ENCODE assay signal across 14 cellular contexts in the genomic region with DNA sequence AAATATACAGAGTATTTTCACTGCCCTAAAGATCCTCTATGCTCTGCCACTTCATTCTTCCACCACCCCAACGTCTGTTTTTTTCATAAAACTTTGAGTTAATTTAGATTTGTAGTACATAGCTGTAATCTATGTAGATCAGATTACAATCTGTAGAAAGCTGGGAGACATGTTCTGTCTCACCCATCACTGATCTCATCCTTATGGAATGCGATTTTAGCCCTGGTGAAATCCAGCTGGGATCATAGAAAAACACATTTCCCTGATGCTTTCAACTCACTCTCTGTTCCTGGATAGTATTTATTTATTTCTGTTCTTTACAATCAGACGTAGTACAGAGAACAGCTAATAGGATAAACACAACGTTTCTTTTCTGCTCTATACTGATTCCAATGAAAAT.
DNase-seq lines count a peak whose midpoint lies in the region; ATAC-seq and TF ChIP-seq lines count a peak whose summit lies in the region.
"Had no signal": no experiment of that assay in that cellular context is flagged by ENCODE, and none has a peak within 500 bp of the region (broad histone marks: within the 10 kb centered on the region; RNA-seq: fewer than 3 reads in every experiment).

No MANE protein-coding gene starts in this region.

- H3K27me3 ChIP-seq in GM23338 (ENCODE audit: insufficient read depth): no peaks in the 10 kb centered on the region
- no peaks in the 10 kb centered on the region for H3K27me3 ChIP-seq in SJSA1 (replicated peaks)
- no peaks in the 10 kb centered on the region for H3K27me3 ChIP-seq in fibroblast of lung (ENCODE audit: control insufficient read depth, insufficient read depth, low read length)
- H3K27me3 ChIP-seq: body of pancreas, neural progenitor cell had no signal

- H3K4me3 Mint-ChIP-seq in GM23338: no peak overlapping the region
- no peak overlapping the region for H3K4me3 Mint-ChIP-seq in osteocyte (ENCODE audit: unreplicated experiment)
- H3K4me3 Mint-ChIP-seq: activated B cell treated with CpG ODN at 0.5 μM for 24 hours; activated T-cell treated with anti-CD3 and anti-CD28 coated beads, Interleukin-2, amount 50 U/mL, for 4 hours; CD4-positive, CD25-positive, alpha-beta regulatory T cell; neural progenitor cell had no signal

- no peaks in the 10 kb centered on the region for H3F3A ChIP-seq in GM23338 (replicated peaks; ENCODE audit: low read depth)

- no peak overlapping the region for H3K27ac Mint-ChIP-seq in GM23338
- peak overlapping the region; percentile 19 for H3K27ac Mint-ChIP-seq in osteocyte (ENCODE audit: unreplicated experiment)
- H3K27ac Mint-ChIP-seq: activated B cell treated with CpG ODN at 0.5 μM for 24 hours, neural progenitor cell had no signal

- H3K36me3 Mint-ChIP-seq in GM23338 (ENCODE audit: low read depth) (no peaks in the 10 kb centered on the region), osteocyte (ENCODE audit: unreplicated experiment) (no peaks in the 10 kb centered on the region)
- H3K36me3 Mint-ChIP-seq: CD4-positive, CD25-positive, alpha-beta regulatory T cell; neural progenitor cell had no signal

- H3K36me3 ChIP-seq in GM23338 (ENCODE audit: insufficient read depth): no peaks in the 10 kb centered on the region
- no peaks in the 10 kb centered on the region for H3K36me3 ChIP-seq in SJSA1
- H3K36me3 ChIP-seq in fibroblast of lung (ENCODE audit: control insufficient read depth, insufficient read depth, low read length): no peaks in the 10 kb centered on the region
- H3K36me3 ChIP-seq: neural progenitor cell had no signal

- H3K4me1 ChIP-seq in GM23338 (ENCODE audit: insufficient read depth): no peaks in the 10 kb centered on the region
- peaks cover 19% of the 10 kb centered on the region for H3K4me1 ChIP-seq in SJSA1 (replicated peaks)
- H3K4me1 ChIP-seq in fibroblast of lung (ENCODE audit: control insufficient read depth, extremely low read depth, insufficient read depth, low read length): peaks cover 3% of the 10 kb centered on the region
- H3K4me1 ChIP-seq: body of pancreas, neural progenitor cell had no signal

- H4K20me1 ChIP-seq in GM23338 (replicated peaks; ENCODE audit: insufficient read depth) (no peaks in the 10 kb centered on the region), fibroblast of lung (ENCODE audit: control insufficient read depth, extremely low read depth, insufficient read depth, low read length) (no peaks in the 10 kb centered on the region)

- H3K79me2 ChIP-seq in GM23338 (replicated peaks; ENCODE audit: insufficient read depth) (no peaks in the 10 kb centered on the region), fibroblast of lung (ENCODE audit: control insufficient read depth, insufficient read depth, low read length) (no peaks in the 10 kb centered on the region)

- TF ChIP-seq CTCF in GM23338 (conservative IDR thresholded peaks at IDR 0.05; ENCODE audit: low read depth in 2 of 2) (no peak), fibroblast of lung (conservative IDR thresholded peaks at IDR 0.05 in 1 of 2, IDR thresholded peaks at IDR 0.05 in 1 of 2; ENCODE audit: low read depth in 1 of 2, low read length in 2 of 2) (no peak), osteocyte (IDR thresholded peaks at IDR 0.05) (no peak)

- H3K4me1 Mint-ChIP-seq in GM23338: no peaks in the 10 kb centered on the region
- H3K4me1 Mint-ChIP-seq in osteocyte (ENCODE audit: unreplicated experiment): peaks cover 28% of the 10 kb centered on the region
- H3K4me1 Mint-ChIP-seq: activated B cell treated with CpG ODN at 0.5 μM for 24 hours; CD4-positive, CD25-positive, alpha-beta regulatory T cell had no signal

- H3K4me3 ChIP-seq in GM23338 (no peak overlapping the region), SJSA1 (no peak overlapping the region), fibroblast of lung (replicated peaks in 1 of 4; ENCODE audit: control extremely low read depth in 1 of 4, insufficient read depth in 1 of 4, low read depth in 3 of 4, low read length in 4 of 4) (no peak overlapping the region)
- H3K4me3 ChIP-seq: body of pancreas, neural progenitor cell had no signal

- H3K9me2 ChIP-seq in GM23338 (ENCODE audit: insufficient read depth): peaks cover 10% of the 10 kb centered on the region

- no peaks in the 10 kb centered on the region for H3K9me3 Mint-ChIP-seq in GM23338
- peaks cover 5% of the 10 kb centered on the region for H3K9me3 Mint-ChIP-seq in osteocyte (ENCODE audit: unreplicated experiment)
- H3K9me3 Mint-ChIP-seq: activated T-cell treated with anti-CD3 and anti-CD28 coated beads, Interleukin-2, amount 50 U/mL, for 4 hours; neural progenitor cell had no signal

- DNase-seq in GM23338 (ENCODE audit: low spot score) (peak; percentile 7), SJSA1 (ENCODE audit: low read depth in 1 of 2, low spot score in 2 of 2) (peak; percentile 52 to 65), fibroblast of lung (ENCODE audit: low read depth in 2 of 2) (peak; percentile 88 to 97), osteocyte (ENCODE audit: extremely low spot score, unreplicated experiment) (no peak), NCI-H526 (lab: John Stamatoyannopoulos, UW) (no peak)
- no peak for DNase-seq in activated effector memory CD4-positive, alpha-beta T cell treated with anti-CD3 and anti-CD28 coated beads, Interleukin-2, amount 50 U/mL, for 16 hours
- DNase-seq: activated B cell treated with CpG ODN at 0.5 μM for 24 hours; activated T-cell treated with anti-CD3 and anti-CD28 coated beads, Interleukin-2, amount 50 U/mL, for 4 hours; CD4-positive, CD25-positive, alpha-beta regulatory T cell; NCI-H524 treated with DMSO at 0.1 percent for 48 hours had no signal

- ATAC-seq in GM23338 (no peak), HG03439 (IDR thresholded peaks at IDR 0.05; ENCODE audit: unreplicated experiment) (no peak), GM19351 (IDR thresholded peaks at IDR 0.05; ENCODE audit: unreplicated experiment) (no peak)
- ATAC-seq: activated T-cell treated with anti-CD3 and anti-CD28 coated beads, Interleukin-2, amount 50 U/mL, for 4 hours; body of pancreas had no signal

- H3K27ac ChIP-seq in GM23338 (ENCODE audit: low read depth) (no peak overlapping the region), SJSA1 (no peak overlapping the region), fibroblast of lung (ENCODE audit: insufficient read depth, low read length) (no peak overlapping the region)
- H3K27ac ChIP-seq: body of pancreas, neural progenitor cell had no signal

- peaks cover 3% of the 10 kb centered on the region for H3K27me3 Mint-ChIP-seq in GM23338 (ENCODE audit: insufficient read depth, low read depth, poor library complexity)
- H3K27me3 Mint-ChIP-seq in osteocyte (ENCODE audit: unreplicated experiment): no peaks in the 10 kb centered on the region
- H3K27me3 Mint-ChIP-seq: CD4-positive, CD25-positive, alpha-beta regulatory T cell had no signal

- H3K9me3 ChIP-seq in SJSA1 (replicated peaks) (no peaks in the 10 kb centered on the region), fibroblast of lung (ENCODE audit: control insufficient read depth, insufficient read depth, low read depth, low read length) (no peaks in the 10 kb centered on the region)
- H3K9me3 ChIP-seq: body of pancreas had no signal

- H3K9ac ChIP-seq in fibroblast of lung (ENCODE audit: insufficient read depth, low read length): no peak overlapping the region
- H3K9ac ChIP-seq: neural progenitor cell had no signal

- H2AFZ ChIP-seq in GM23338 (no peak overlapping the region), fibroblast of lung (ENCODE audit: low read length) (no peak overlapping the region)
- H2AFZ ChIP-seq: neural progenitor cell had no signal

- no peak overlapping the region for H3K4me2 ChIP-seq in GM23338
- no peak overlapping the region for H3K4me2 ChIP-seq in fibroblast of lung (ENCODE audit: extremely low read depth, insufficient read depth, low read length)
- H3K4me2 ChIP-seq: neural progenitor cell had no signal

Comparison
In these comparisons a context has a peak if more than half of its experiments do, and no peak if none do; other contexts are left out.
1. DNase-seq: peak in GM23338 (single experiment), SJSA1 (2 of 2) and fibroblast of lung (2 of 2); none in osteocyte (single experiment), NCI-H526 (0 of 2) and activated effector memory CD4-positive, alpha-beta T cell treated with anti-CD3 and anti-CD28 coated beads, Interleukin-2, amount 50 U/mL, for 16 hours (single experiment).